ENCODE assay signal across 8 cellular contexts in genomic region chrX:56729152-56729557, GRCh38. TPM values are rescaled to one million over a fixed set of nuclear protein-coding genes. Genes with fewer than 3 reads are reported as not detected.
DNase-seq lines count a peak whose midpoint lies in the region; ATAC-seq and TF ChIP-seq lines count a peak whose summit lies in the region.

NBDY (plus strand) TSS chrX:56729243; CDS start chrX:56729354, 111 bp downstream.

- peak within 1 kb of the TSS; percentile 97 for H3K4me3 ChIP-seq in OCI-LY3 (ENCODE audit: low read length)
- peak within 1 kb of the TSS; percentile 59 for H3K4me3 ChIP-seq in urinary bladder (ENCODE audit: low read depth, low read length)

- TF ChIP-seq POLR2A in GM19099 (IDR thresholded peaks at IDR 0.05; ENCODE audit: extremely low read depth, insufficient read length, low read depth), result peak; percentile 58

- peak within 1 kb of the TSS; percentile 95 for H3K4me3 Mint-ChIP-seq in nephron progenitor cell

- ATAC-seq in HG03354 (IDR thresholded peaks at IDR 0.05; ENCODE audit: poor library complexity, severe bottlenecking, unreplicated experiment) (peak; percentile 73), foreskin keratinocyte (peak; percentile 93)

- TF ChIP-seq CTCF in OCI-LY3 (IDR thresholded peaks at IDR 0.05; ENCODE audit: low read depth, low read length) (no peak), foreskin keratinocyte (conservative IDR thresholded peaks at IDR 0.05) (no peak), nephron progenitor cell (IDR thresholded peaks at IDR 0.05) (no peak)

- H3K9ac ChIP-seq in OCI-LY3 (ENCODE audit: low read length), result peak within 1 kb of the TSS; percentile 90

- H3K36me3 ChIP-seq in OCI-LY3 (replicated peaks; ENCODE audit: low read depth, low read length) (no peaks in the 10 kb centered on the region), urinary bladder (ENCODE audit: insufficient read depth) (no peaks in the 10 kb centered on the region)

- peaks cover 3% of the 10 kb centered on the region for H3K27me3 Mint-ChIP-seq in nephron progenitor cell (ENCODE audit: low read depth, poor library complexity)

- peaks cover under 1% of the 10 kb centered on the region for H3K9me3 Mint-ChIP-seq in nephron progenitor cell

- H3K4me1 Mint-ChIP-seq in nephron progenitor cell, result peaks cover 20% of the 10 kb centered on the region

- H3K4me1 ChIP-seq in OCI-LY3 (ENCODE audit: low read length), result peaks cover 10% of the 10 kb centered on the region
- no peaks in the 10 kb centered on the region for H3K4me1 ChIP-seq in foreskin keratinocyte
- H3K4me1 ChIP-seq in urinary bladder (ENCODE audit: insufficient read depth), result no peaks in the 10 kb centered on the region

- peak; percentile 4 for DNase-seq in CD1c-positive myeloid dendritic cell (ENCODE audit: extremely low spot score)
- peak; percentile 67 for DNase-seq in activated effector memory CD4-positive, alpha-beta T cell treated with anti-CD3 and anti-CD28 coated beads, Interleukin-2, amount 50 U/mL, for 16 hours
- peak; percentile 40 to 62 for DNase-seq in foreskin keratinocyte
- peak; percentile 27 for DNase-seq in nephron progenitor cell

- H4K20me1 ChIP-seq in OCI-LY3 (ENCODE audit: insufficient read depth, low read length), result no peaks in the 10 kb centered on the region

- no peaks in the 10 kb centered on the region for H3K36me3 Mint-ChIP-seq in nephron progenitor cell (ENCODE audit: low read depth)

- peaks cover 32% of the 10 kb centered on the region for H3K79me2 ChIP-seq in OCI-LY3 (ENCODE audit: low read length)

- H3K27ac ChIP-seq in OCI-LY3 (ENCODE audit: low read length), result peak within 1 kb of the TSS; percentile 63
- peak within 1 kb of the TSS; percentile 72 for H3K27ac ChIP-seq in foreskin keratinocyte
- H3K27ac ChIP-seq in urinary bladder (ENCODE audit: low read depth), result peak within 1 kb of the TSS; percentile 74

- peak within 1 kb of the TSS; percentile 92 for H2AFZ ChIP-seq in OCI-LY3 (ENCODE audit: low read depth, low read length)

- H3K27ac Mint-ChIP-seq in nephron progenitor cell, result peak within 1 kb of the TSS; percentile 85

- H3K9me3 ChIP-seq in OCI-LY3 (ENCODE audit: insufficient read depth, low read length), result no peaks in the 10 kb centered on the region

- H3K4me2 ChIP-seq in OCI-LY3 (ENCODE audit: low read length), result peak within 1 kb of the TSS; percentile 72

- under 1% methylated on average over 22 of the region's 22 CpGs for WGBS in urinary bladder

- H3K27me3 ChIP-seq in OCI-LY3 (ENCODE audit: low read depth, low read length) (no peaks in the 10 kb centered on the region), foreskin keratinocyte (no peaks in the 10 kb centered on the region)

RNA-seq across cellular contexts. Expression of gene NBDY, which starts in this region (rescaled TPM):
- total RNA-seq in foreskin keratinocyte, result 20.8 and 21.9 TPM in 2 replicates
- polyA plus RNA-seq in foreskin keratinocyte, result 47.8 and 48.2 TPM in 2 replicates
- total RNA-seq in urinary bladder, result 9.3 TPM
- polyA plus RNA-seq in urinary bladder, result 40.0 TPM

Comparison
In these comparisons a context has a peak if more than half of its experiments do, and no peak if none do; other contexts are left out.
1. Peak in every context shown above with its lines: DNase-seq, ATAC-seq, H3K4me3 ChIP-seq and H3K27ac ChIP-seq.
2. DNase-seq: peak in every context shown above with its lines; median percentile 67 in activated effector memory CD4-positive, alpha-beta T cell treated with anti-CD3 and anti-CD28 coated beads, Interleukin-2, amount 50 U/mL, for 16 hours; 51 in foreskin keratinocyte; 27 in nephron progenitor cell; 4 in CD1c-positive myeloid dendritic cell.